In genomic region chr20:25549172-25549865, GRCh38 we compare ENCODE assay signal across 27 cellular contexts. TPM values are rescaled to one million over a fixed set of nuclear protein-coding genes. Genes with fewer than 3 reads are reported as not detected.
DNase-seq lines count a peak whose midpoint lies in the region; ATAC-seq lines count a peak whose summit lies in the region.
"Had no signal": no experiment of that assay in that cellular context is flagged by ENCODE, and none has a peak within 500 bp of the region (broad histone marks: within the 10 kb centered on the region; RNA-seq: fewer than 3 reads in every experiment).

No MANE protein-coding gene starts in this region.

- no peak overlapping the region for H2AFZ ChIP-seq in mesenchymal stem cell (ENCODE audit: low read depth, low read length)

- H3K4me3 Mint-ChIP-seq in stimulated activated naive B cell treated with anti-CD40 and anti-IgM and Interleukin-4, amounts not matched to agents 10 μg/mL and 1 μg/mL and 100 μg/mL, for 72 hours = no peak overlapping the region
- H3K4me3 Mint-ChIP-seq: memory B cell had no signal

- H3K36me3 ChIP-seq in HUES6 (ENCODE audit: control insufficient read depth, insufficient read depth, low read length) (no peaks in the 10 kb centered on the region), adipocyte (ENCODE audit: control insufficient read depth, insufficient read depth, low read length, severe bottlenecking) (no peaks in the 10 kb centered on the region), mesenchymal stem cell (ENCODE audit: control insufficient read depth in 1 of 2, insufficient read depth in 2 of 2, low read depth in 1 of 2, low read length in 2 of 2) (peaks cover 0 to 6% of the 10 kb centered on the region in 2 experiments), rectal smooth muscle tissue (ENCODE audit: control insufficient read depth, insufficient read depth, low read length) (no peaks in the 10 kb centered on the region)
- H3K36me3 ChIP-seq: BE2C, esophagus muscularis mucosa had no signal

- H3K23ac ChIP-seq in mesenchymal stem cell (ENCODE audit: low read length in 2 of 2) = peak overlapping the region in 1 of 2 experiments; percentile 18

- H2BK12ac ChIP-seq in mesenchymal stem cell (ENCODE audit: low read length in 2 of 2) = peak overlapping the region; percentile 49 to 57

- peaks cover 43% of the 10 kb centered on the region for H3K79me1 ChIP-seq in mesenchymal stem cell (replicated peaks; ENCODE audit: low read length, poor library complexity, severe bottlenecking)

- peak overlapping the region; percentile 8 for H2AK5ac ChIP-seq in mesenchymal stem cell (ENCODE audit: low read length, severe bottlenecking)

- H3K4me2 ChIP-seq in mesenchymal stem cell (ENCODE audit: low read length, poor library complexity, severe bottlenecking) = no peak overlapping the region

- H3K27ac ChIP-seq in HUES6 (ENCODE audit: low read depth, low read length) (no peak overlapping the region), mesenchymal stem cell (ENCODE audit: low read length, poor library complexity, severe bottlenecking) (no peak overlapping the region), rectal smooth muscle tissue (ENCODE audit: low read depth, low read length) (peak overlapping the region; percentile 58)
- H3K27ac ChIP-seq: body of pancreas, esophagus muscularis mucosa, testis had no signal

- H3K9ac ChIP-seq in HUES6 (ENCODE audit: low read length) (peak overlapping the region; percentile 15), adipocyte (ENCODE audit: low read length) (peak overlapping the region; percentile 68), mesenchymal stem cell (ENCODE audit: low read length) (no peak overlapping the region), rectal smooth muscle tissue (ENCODE audit: low read length) (no peak overlapping the region)

- no peak for DNase-seq in adipocyte (ENCODE audit: low read depth)
- DNase-seq in mesenchymal stem cell = no peak
- DNase-seq in stimulated activated naive B cell treated with anti-CD40 and anti-IgM and Interleukin-4, amounts not matched to agents 10 μg/mL and 1 μg/mL and 100 μg/mL, for 72 hours = no peak
- no peak for DNase-seq in middle frontal gyrus (ENCODE audit: extremely low spot score, low spot score)
- DNase-seq in AML-193 (lab: John Stamatoyannopoulos, UW) = no peak
- DNase-seq: activated CD4-positive, alpha-beta T cell treated with anti-CD3 and anti-CD28 coated beads for 48 hours; activated naive CD4-positive, alpha-beta T cell treated with anti-CD3 and anti-CD28 coated beads, Interleukin-2, amount 50 U/mL, for 16 hours; BE2C; body of pancreas; dermis blood vessel endothelial cell; GF-D8; head of caudate nucleus; NCI-H1048; NCI-H2107; NCI-H526; occipital lobe; SIG-M5; small intestine; stimulated activated CD4-positive, alpha-beta T cell treated with anti-CD3 and anti-CD28 coated beads, Interleukin-4, amount 100 ng/mL, for 24 hours; T1000; testis had no signal

- H3K27ac Mint-ChIP-seq in stimulated activated naive B cell treated with anti-CD40 and anti-IgM and Interleukin-4, amounts not matched to agents 10 μg/mL and 1 μg/mL and 100 μg/mL, for 72 hours = no peak overlapping the region
- H3K27ac Mint-ChIP-seq: memory B cell had no signal

- H2BK15ac ChIP-seq in mesenchymal stem cell (ENCODE audit: low read depth, poor library complexity, severe bottlenecking) = no peak overlapping the region

- peaks cover 4 to 6% of the 10 kb centered on the region in 2 donors for H3K4me1 Mint-ChIP-seq in stimulated activated naive B cell treated with anti-CD40 and anti-IgM and Interleukin-4, amounts not matched to agents 10 μg/mL and 1 μg/mL and 100 μg/mL, for 72 hours
- H3K4me1 Mint-ChIP-seq: memory B cell had no signal

- no peak overlapping the region for H2BK5ac ChIP-seq in mesenchymal stem cell (ENCODE audit: low read depth, low read length, poor library complexity, severe bottlenecking)

- H3K36me3 Mint-ChIP-seq in stimulated activated naive B cell treated with anti-CD40 and anti-IgM and Interleukin-4, amounts not matched to agents 10 μg/mL and 1 μg/mL and 100 μg/mL, for 72 hours = no peaks in the 10 kb centered on the region
- H3K36me3 Mint-ChIP-seq: memory B cell had no signal

- peaks cover 7 to 10% of the 10 kb centered on the region in 2 donors for H3K27me3 Mint-ChIP-seq in stimulated activated naive B cell treated with anti-CD40 and anti-IgM and Interleukin-4, amounts not matched to agents 10 μg/mL and 1 μg/mL and 100 μg/mL, for 72 hours

- H4K8ac ChIP-seq in mesenchymal stem cell (ENCODE audit: low read length) = peak overlapping the region; percentile 80

- H3K9me3 Mint-ChIP-seq in stimulated activated naive B cell treated with anti-CD40 and anti-IgM and Interleukin-4, amounts not matched to agents 10 μg/mL and 1 μg/mL and 100 μg/mL, for 72 hours = no peaks in the 10 kb centered on the region
- H3K9me3 Mint-ChIP-seq: memory B cell had no signal

- H3K18ac ChIP-seq in mesenchymal stem cell (ENCODE audit: low read depth in 1 of 2, low read length in 2 of 2) = peak overlapping the region; percentile 46 to 67

- H3K27me3 ChIP-seq in HUES6 (ENCODE audit: control insufficient read depth, insufficient read depth, low read length) = no peaks in the 10 kb centered on the region
- H3K27me3 ChIP-seq in adipocyte (replicated peaks; ENCODE audit: control insufficient read depth, insufficient read depth, low read length) = no peaks in the 10 kb centered on the region
- no peaks in the 10 kb centered on the region for H3K27me3 ChIP-seq in mesenchymal stem cell (ENCODE audit: control insufficient read depth in 1 of 2, insufficient read depth in 1 of 2, low read length in 2 of 2)
- H3K27me3 ChIP-seq in rectal smooth muscle tissue (ENCODE audit: control insufficient read depth, insufficient read depth, low read length) = no peaks in the 10 kb centered on the region
- H3K27me3 ChIP-seq: BE2C, body of pancreas, esophagus muscularis mucosa, testis had no signal

- no peak for ATAC-seq in stimulated activated naive B cell treated with anti-CD40 and anti-IgM and Interleukin-4, amounts not matched to agents 10 μg/mL and 1 μg/mL and 100 μg/mL, for 72 hours (replicated peaks)
- ATAC-seq in HG03432 (IDR thresholded peaks at IDR 0.05; ENCODE audit: unreplicated experiment) = no peak
- ATAC-seq: body of pancreas, K562 had no signal

- H2BK120ac ChIP-seq in mesenchymal stem cell (ENCODE audit: low read depth, low read length) = peak overlapping the region; percentile 22

- H3K4me1 ChIP-seq in HUES6 (ENCODE audit: control insufficient read depth, insufficient read depth, low read length) = peaks cover 56% of the 10 kb centered on the region
- H3K4me1 ChIP-seq in adipocyte (ENCODE audit: control insufficient read depth, insufficient read depth, low read length) = peaks cover 22% of the 10 kb centered on the region
- peaks cover 36% of the 10 kb centered on the region for H3K4me1 ChIP-seq in mesenchymal stem cell (ENCODE audit: control insufficient read depth, insufficient read depth, low read depth, low read length)
- peaks cover 38% of the 10 kb centered on the region for H3K4me1 ChIP-seq in rectal smooth muscle tissue (ENCODE audit: control insufficient read depth, insufficient read depth, low read length)

- 70% methylated on average over 15 of the region's 15 CpGs for whole genome bisulfite sequencing in mesenchymal stem cell

- peak overlapping the region in 1 of 2 experiments; percentile 93 for H3K14ac ChIP-seq in mesenchymal stem cell (ENCODE audit: low read length in 2 of 2)

- no peak overlapping the region for H3K4me3 ChIP-seq in HUES6 (ENCODE audit: low read depth, low read length)
- peak overlapping the region; percentile 62 for H3K4me3 ChIP-seq in adipocyte (ENCODE audit: low read length)
- peak overlapping the region in 1 of 2 experiments; percentile 49 for H3K4me3 ChIP-seq in mesenchymal stem cell (ENCODE audit: insufficient read depth in 1 of 2, low read depth in 1 of 2, low read length in 2 of 2)
- H3K4me3 ChIP-seq in rectal smooth muscle tissue (ENCODE audit: low read length) = peak overlapping the region; percentile 39
- H3K4me3 ChIP-seq: body of pancreas, esophagus muscularis mucosa, K562, testis had no signal

- peak overlapping the region in 1 of 2 experiments; percentile 77 for H3K4ac ChIP-seq in mesenchymal stem cell (ENCODE audit: low read depth in 1 of 2, low read length in 2 of 2)

- H3K9me3 ChIP-seq in HUES6 (ENCODE audit: control insufficient read depth, insufficient read depth, low read depth, low read length) (no peaks in the 10 kb centered on the region), adipocyte (ENCODE audit: control insufficient read depth, low read length) (no peaks in the 10 kb centered on the region), mesenchymal stem cell (ENCODE audit: control insufficient read depth, low read length) (no peaks in the 10 kb centered on the region)
- H3K9me3 ChIP-seq: BE2C, body of pancreas, esophagus muscularis mucosa, testis had no signal

- peak overlapping the region; percentile 88 for H4K91ac ChIP-seq in mesenchymal stem cell (ENCODE audit: low read length)

RNA-seq across cellular contexts. Expression of gene NINL, which starts 36.0 kb away (rescaled TPM):
- 6.8 TPM for polyA plus RNA-seq in mesenchymal stem cell (2013, experiment 1 of 2)
- polyA plus RNA-seq in mesenchymal stem cell (2013, experiment 2 of 2) = 6.4 TPM

Comparison
In these comparisons a context has a peak if more than half of its experiments do, and no peak if none do; other contexts are left out.
1. H3K9ac ChIP-seq: peak in HUES6 (single experiment) and adipocyte (single experiment); none in mesenchymal stem cell (single experiment) and rectal smooth muscle tissue (single experiment).